1 cellular context compared by ENCODE assay signal in the genomic region with DNA sequence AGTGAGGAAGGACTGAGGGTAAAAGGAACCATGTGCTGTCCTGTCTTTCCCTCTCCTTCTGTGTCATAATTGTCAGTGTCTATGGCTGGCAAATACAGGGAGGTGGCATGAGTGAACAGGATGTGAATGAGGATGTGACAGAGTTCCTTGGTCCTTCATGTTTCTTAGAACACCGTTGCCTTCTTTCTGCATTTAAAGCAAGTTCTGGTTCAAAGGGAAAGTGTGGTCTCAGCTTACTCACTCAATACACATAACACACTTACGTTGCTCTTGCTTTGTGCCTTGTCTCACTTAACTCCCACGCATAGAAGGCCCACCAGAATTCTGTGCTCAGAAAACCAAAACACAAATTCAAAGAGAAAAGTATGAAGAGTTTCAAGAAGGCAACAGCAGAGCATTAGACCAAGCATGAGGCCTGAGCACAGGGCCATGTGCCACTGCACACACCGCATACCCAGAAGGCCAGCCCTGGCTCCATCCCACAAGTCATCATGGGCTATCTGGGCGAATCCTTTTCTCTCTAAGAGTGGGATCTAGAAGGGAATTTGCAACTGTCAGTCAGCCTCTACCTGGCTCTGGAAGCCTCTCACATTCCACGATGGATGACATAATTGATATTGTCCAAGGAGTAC.
A peak's percentile ranks its signal among the peaks of the same experiment; 100 is the strongest.
TF ChIP-seq lines count a peak whose summit lies in the region.

No MANE protein-coding gene starts in this region.

TF ChIP-seq in HepG2, 621 proteins besides CTCF, POLR2A, EP300 and RAD21:
- TF ChIP-seq ZFP82 (CRISPR knock-in tag; IDR thresholded peaks at IDR 0.05; ENCODE audit: borderline replicate concordance): no peak
- TF ChIP-seq SMC3 (IDR thresholded peaks at IDR 0.05; ENCODE audit: low read length): no peak
- TF ChIP-seq, protein P1, sequence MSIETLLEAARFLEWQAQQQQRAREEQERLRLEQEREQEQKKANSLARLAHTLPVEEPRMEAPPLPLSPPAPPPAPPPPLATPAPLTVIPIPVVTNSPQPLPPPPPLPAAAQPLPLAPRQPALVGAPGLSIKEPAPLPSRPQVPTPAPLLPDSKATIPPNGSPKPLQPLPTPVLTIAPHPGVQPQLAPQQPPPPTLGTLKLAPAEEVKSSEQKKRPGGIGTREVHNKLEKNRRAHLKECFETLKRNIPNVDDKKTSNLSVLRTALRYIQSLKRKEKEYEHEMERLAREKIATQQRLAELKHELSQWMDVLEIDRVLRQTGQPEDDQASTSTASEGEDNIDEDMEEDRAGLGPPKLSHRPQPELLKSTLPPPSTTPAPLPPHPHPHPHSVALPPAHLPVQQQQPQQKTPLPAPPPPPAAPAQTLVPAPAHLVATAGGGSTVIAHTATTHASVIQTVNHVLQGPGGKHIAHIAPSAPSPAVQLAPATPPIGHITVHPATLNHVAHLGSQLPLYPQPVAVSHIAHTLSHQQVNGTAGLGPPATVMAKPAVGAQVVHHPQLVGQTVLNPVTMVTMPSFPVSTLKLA (IDR thresholded peaks at IDR 0.05): peak; percentile 78
TF ChIP-seq in HepG2: peak in this region for 1.
